1 cellular context compared by ENCODE assay signal in the genomic region with DNA sequence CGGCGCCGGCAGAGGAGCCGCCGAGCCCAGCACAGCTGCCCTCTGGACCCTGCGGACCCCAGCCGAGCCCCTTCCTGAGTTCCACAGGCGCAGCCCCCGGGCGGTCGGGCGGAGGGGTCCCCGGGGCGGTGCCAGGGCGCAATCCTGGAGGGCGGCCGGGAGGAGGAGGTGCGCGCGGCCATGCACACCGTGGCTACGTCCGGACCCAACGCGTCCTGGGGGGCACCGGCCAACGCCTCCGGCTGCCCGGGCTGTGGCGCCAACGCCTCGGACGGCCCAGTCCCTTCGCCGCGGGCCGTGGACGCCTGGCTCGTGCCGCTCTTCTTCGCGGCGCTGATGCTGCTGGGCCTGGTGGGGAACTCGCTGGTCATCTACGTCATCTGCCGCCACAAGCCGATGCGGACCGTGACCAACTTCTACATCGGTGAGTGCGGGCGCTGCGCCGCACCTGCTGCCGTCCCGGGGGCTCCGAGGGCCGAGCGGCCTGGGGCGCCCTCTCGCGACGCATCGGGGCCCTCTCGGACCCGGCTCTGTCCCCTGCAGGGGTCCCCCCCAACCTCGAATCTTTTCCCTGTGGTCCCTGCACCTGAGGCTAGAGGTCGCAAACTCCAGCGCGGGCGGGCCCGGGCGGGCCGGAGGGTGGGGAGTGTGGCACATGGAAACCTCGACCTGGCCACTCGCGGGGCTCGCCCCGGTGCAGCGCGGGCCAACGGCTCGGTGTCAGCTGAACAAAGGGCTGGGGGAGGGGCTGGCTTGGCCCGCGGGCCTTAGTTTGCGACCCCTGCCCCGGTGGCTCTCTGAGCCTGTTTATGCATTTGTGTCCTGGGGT.
TF ChIP-seq lines count a peak whose summit lies in the region.

A gene (plus strand): TSS at position 11 of the 829 bp plus-strand sequence. CDS start 170 bp downstream, at position 181.

TF ChIP-seq in HepG2, 621 proteins besides CTCF, POLR2A, EP300 and RAD21 (continued from another document and continues in another):
- TF ChIP-seq, protein P1, sequence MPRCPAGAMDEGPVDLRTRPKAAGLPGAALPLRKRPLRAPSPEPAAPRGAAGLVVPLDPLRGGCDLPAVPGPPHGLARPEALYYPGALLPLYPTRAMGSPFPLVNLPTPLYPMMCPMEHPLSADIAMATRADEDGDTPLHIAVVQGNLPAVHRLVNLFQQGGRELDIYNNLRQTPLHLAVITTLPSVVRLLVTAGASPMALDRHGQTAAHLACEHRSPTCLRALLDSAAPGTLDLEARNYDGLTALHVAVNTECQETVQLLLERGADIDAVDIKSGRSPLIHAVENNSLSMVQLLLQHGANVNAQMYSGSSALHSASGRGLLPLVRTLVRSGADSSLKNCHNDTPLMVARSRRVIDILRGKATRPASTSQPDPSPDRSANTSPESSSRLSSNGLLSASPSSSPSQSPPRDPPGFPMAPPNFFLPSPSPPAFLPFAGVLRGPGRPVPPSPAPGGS (CRISPR knock-in tag; IDR thresholded peaks at IDR 0.05) = no peak
- no peak for TF ChIP-seq ZNF737 (CRISPR knock-in tag; IDR thresholded peaks at IDR 0.05; ENCODE audit: borderline replicate concordance)
- 0 out of 2 replicates have a peak, but pooled peaks have one; percentile 31 for TF ChIP-seq ZNF598 (CRISPR knock-in tag; IDR thresholded peaks at IDR 0.05; ENCODE audit: borderline replicate concordance)
- peak; percentile 52 for TF ChIP-seq ZNF883 (CRISPR knock-in tag; IDR thresholded peaks at IDR 0.05; ENCODE audit: not compliant biosample characterization)
- TF ChIP-seq GFI1 (CRISPR knock-in tag; IDR thresholded peaks at IDR 0.05; ENCODE audit: borderline replicate concordance) = peak; percentile 63
- peak; percentile 36; the same call in 1 of the 2 replicates for TF ChIP-seq FOXK1 (CRISPR knock-in tag; IDR thresholded peaks at IDR 0.05; ENCODE audit: borderline replicate concordance, low read depth)
- TF ChIP-seq, protein P2, sequence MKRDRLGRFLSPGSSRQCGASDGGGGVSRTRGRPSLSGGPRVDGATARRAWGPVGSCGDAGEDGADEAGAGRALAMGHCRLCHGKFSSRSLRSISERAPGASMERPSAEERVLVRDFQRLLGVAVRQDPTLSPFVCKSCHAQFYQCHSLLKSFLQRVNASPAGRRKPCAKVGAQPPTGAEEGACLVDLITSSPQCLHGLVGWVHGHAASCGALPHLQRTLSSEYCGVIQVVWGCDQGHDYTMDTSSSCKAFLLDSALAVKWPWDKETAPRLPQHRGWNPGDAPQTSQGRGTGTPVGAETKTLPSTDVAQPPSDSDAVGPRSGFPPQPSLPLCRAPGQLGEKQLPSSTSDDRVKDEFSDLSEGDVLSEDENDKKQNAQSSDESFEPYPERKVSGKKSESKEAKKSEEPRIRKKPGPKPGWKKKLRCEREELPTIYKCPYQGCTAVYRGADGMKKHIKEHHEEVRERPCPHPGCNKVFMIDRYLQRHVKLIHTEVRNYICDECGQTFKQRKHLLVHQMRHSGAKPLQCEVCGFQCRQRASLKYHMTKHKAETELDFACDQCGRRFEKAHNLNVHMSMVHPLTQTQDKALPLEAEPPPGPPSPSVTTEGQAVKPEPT (CRISPR knock-in tag; IDR thresholded peaks at IDR 0.05; ENCODE audit: low read depth) = 0 out of 2 replicates have a peak, but pooled peaks have one; percentile 41
- peak; percentile 89; the same call in 1 of the 2 replicates for TF ChIP-seq ZNF430 (CRISPR knock-in tag; IDR thresholded peaks at IDR 0.05)
- TF ChIP-seq ZFP36 (IDR thresholded peaks at IDR 0.05; ENCODE audit: borderline replicate concordance, low read depth, low read length, partially characterized antibody) = peak; percentile 98
- TF ChIP-seq, protein P3, sequence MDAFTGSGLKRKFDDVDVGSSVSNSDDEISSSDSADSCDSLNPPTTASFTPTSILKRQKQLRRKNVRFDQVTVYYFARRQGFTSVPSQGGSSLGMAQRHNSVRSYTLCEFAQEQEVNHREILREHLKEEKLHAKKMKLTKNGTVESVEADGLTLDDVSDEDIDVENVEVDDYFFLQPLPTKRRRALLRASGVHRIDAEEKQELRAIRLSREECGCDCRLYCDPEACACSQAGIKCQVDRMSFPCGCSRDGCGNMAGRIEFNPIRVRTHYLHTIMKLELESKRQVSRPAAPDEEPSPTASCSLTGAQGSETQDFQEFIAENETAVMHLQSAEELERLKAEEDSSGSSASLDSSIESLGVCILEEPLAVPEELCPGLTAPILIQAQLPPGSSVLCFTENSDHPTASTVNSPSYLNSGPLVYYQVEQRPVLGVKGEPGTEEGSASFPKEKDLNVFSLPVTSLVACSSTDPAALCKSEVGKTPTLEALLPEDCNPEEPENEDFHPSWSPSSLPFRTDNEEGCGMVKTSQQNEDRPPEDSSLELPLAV (CRISPR knock-in tag; conservative IDR thresholded peaks at IDR 0.05; ENCODE audit: low read depth) = no peak
- TF ChIP-seq, protein P4, sequence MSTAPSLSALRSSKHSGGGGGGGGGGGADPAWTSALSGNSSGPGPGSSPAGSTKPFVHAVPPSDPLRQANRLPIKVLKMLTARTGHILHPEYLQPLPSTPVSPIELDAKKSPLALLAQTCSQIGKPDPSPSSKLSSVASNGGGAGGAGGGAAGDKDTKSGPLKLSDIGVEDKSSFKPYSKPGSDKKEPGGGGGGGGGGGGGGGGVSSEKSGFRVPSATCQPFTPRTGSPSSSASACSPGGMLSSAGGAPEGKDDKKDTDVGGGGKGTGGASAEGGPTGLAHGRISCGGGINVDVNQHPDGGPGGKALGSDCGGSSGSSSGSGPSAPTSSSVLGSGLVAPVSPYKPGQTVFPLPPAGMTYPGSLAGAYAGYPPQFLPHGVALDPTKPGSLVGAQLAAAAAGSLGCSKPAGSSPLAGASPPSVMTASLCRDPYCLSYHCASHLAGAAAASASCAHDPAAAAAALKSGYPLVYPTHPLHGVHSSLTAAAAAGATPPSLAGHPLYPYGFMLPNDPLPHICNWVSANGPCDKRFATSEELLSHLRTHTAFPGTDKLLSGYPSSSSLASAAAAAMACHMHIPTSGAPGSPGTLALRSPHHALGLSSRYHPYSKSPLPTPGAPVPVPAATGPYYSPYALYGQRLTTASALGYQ (CRISPR knock-in tag; IDR thresholded peaks at IDR 0.05) = no peak; the same call in 1 of the 2 replicates
- TF ChIP-seq, protein P5, sequence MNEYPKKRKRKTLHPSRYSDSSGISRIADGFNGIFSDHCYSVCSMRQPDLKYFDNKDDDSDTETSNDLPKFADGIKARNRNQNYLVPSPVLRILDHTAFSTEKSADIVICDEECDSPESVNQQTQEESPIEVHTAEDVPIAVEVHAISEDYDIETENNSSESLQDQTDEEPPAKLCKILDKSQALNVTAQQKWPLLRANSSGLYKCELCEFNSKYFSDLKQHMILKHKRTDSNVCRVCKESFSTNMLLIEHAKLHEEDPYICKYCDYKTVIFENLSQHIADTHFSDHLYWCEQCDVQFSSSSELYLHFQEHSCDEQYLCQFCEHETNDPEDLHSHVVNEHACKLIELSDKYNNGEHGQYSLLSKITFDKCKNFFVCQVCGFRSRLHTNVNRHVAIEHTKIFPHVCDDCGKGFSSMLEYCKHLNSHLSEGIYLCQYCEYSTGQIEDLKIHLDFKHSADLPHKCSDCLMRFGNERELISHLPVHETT (CRISPR knock-in tag; conservative IDR thresholded peaks at IDR 0.05) = peak; percentile 75
- TF ChIP-seq SP140L (CRISPR knock-in tag; IDR thresholded peaks at IDR 0.05; ENCODE audit: borderline replicate concordance) = no peak
- no peak for TF ChIP-seq ZBTB8A (CRISPR knock-in tag; IDR thresholded peaks at IDR 0.05; ENCODE audit: borderline replicate concordance, low read depth)
- peak; percentile 91 for TF ChIP-seq HOXA3 (CRISPR knock-in tag; IDR thresholded peaks at IDR 0.05)
- no peak for TF ChIP-seq HOXA9 (CRISPR knock-in tag; IDR thresholded peaks at IDR 0.05; ENCODE audit: borderline replicate concordance)
- TF ChIP-seq, protein P6, sequence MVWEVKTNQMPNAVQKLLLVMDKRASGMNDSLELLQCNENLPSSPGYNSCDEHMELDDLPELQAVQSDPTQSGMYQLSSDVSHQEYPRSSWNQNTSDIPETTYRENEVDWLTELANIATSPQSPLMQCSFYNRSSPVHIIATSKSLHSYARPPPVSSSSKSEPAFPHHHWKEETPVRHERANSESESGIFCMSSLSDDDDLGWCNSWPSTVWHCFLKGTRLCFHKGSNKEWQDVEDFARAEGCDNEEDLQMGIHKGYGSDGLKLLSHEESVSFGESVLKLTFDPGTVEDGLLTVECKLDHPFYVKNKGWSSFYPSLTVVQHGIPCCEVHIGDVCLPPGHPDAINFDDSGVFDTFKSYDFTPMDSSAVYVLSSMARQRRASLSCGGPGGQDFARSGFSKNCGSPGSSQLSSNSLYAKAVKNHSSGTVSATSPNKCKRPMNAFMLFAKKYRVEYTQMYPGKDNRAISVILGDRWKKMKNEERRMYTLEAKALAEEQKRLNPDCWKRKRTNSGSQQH (CRISPR knock-in tag; IDR thresholded peaks at IDR 0.05; ENCODE audit: low read depth) = no peak
- TF ChIP-seq ZNF569 (CRISPR knock-in tag; IDR thresholded peaks at IDR 0.05; ENCODE audit: borderline replicate concordance) = no peak
- TF ChIP-seq, protein P7, sequence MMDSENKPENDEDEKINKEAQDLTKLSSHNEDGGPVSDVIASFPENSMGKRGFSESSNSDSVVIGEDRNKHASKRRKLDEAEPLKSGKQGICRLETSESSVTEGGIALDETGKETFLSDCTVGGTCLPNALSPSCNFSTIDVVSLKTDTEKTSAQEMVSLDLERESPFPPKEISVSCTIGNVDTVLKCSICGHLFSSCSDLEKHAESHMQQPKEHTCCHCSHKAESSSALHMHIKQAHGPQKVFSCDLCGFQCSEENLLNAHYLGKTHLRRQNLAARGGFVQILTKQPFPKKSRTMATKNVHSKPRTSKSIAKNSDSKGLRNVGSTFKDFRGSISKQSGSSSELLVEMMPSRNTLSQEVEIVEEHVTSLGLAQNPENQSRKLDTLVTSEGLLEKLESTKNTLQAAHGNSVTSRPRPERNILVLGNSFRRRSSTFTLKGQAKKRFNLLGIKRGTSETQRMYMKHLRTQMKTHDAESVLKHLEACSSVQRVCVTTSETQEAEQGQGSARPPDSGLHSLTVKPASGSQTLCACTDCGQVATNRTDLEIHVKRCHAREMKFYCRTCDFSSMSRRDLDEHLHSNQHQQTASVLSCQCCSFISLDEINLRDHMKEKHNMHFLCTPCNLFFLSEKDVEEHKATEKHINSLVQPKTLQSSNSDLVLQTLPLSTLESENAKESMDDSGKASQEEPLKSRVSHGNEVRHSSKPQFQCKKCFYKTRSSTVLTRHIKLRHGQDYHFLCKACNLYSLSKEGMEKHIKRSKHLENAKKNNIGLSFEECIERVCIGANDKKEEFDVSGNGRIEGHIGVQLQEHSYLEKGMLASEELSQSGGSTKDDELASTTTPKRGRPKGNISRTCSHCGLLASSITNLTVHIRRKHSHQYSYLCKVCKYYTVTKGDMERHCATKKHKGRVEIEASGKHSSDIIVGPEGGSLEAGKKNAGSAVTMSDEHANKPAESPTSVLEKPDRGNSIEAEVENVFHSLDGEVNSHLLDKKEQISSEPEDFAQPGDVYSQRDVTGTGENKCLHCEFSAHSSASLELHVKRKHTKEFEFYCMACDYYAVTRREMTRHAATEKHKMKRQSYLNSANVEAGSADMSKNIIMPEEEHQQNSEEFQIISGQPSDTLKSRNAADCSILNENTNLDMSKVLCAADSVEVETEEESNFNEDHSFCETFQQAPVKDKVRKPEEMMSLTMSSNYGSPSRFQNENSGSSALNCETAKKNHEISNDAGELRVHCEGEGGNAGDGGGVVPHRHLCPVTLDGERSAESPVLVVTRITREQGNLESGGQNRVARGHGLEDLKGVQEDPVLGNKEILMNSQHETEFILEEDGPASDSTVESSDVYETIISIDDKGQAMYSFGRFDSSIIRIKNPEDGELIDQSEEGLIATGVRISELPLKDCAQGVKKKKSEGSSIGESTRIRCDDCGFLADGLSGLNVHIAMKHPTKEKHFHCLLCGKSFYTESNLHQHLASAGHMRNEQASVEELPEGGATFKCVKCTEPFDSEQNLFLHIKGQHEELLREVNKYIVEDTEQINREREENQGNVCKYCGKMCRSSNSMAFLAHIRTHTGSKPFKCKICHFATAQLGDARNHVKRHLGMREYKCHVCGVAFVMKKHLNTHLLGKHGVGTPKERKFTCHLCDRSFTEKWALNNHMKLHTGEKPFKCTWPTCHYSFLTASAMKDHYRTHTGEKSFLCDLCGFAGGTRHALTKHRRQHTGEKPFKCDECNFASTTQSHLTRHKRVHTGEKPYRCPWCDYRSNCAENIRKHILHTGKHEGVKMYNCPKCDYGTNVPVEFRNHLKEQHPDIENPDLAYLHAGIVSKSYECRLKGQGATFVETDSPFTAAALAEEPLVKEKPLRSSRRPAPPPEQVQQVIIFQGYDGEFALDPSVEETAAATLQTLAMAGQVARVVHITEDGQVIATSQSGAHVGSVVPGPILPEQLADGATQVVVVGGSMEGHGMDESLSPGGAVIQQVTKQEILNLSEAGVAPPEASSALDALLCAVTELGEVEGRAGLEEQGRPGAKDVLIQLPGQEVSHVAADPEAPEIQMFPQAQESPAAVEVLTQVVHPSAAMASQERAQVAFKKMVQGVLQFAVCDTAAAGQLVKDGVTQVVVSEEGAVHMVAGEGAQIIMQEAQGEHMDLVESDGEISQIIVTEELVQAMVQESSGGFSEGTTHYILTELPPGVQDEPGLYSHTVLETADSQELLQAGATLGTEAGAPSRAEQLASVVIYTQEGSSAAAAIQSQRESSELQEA (CRISPR knock-in tag; IDR thresholded peaks at IDR 0.05; ENCODE audit: not compliant biosample characterization) = no peak
- TF ChIP-seq, protein P8, sequence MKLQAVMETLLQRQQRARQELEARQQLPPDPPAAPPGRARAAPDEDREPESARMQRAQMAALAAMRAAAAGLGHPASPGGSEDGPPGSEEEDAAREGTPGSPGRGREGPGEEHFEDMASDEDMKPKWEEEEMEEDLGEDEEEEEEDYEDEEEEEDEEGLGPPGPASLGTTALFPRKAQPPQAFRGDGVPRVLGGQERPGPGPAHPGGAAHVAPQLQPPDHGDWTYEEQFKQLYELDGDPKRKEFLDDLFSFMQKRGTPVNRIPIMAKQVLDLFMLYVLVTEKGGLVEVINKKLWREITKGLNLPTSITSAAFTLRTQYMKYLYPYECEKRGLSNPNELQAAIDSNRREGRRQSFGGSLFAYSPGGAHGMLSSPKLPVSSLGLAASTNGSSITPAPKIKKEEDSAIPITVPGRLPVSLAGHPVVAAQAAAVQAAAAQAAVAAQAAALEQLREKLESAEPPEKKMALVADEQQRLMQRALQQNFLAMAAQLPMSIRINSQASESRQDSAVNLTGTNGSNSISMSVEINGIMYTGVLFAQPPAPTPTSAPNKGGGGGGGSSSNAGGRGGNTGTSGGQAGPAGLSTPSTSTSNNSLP (IDR thresholded peaks at IDR 0.05; ENCODE audit: low read depth, low read length) = no peak
- TF ChIP-seq SIN3B (IDR thresholded peaks at IDR 0.05; ENCODE audit: low read length) = no peak
- TF ChIP-seq FOSL1 (CRISPR knock-in tag; IDR thresholded peaks at IDR 0.05; ENCODE audit: borderline replicate concordance) = 0 out of 2 replicates have a peak, but pooled peaks have one; percentile 38
- TF ChIP-seq, protein P9, sequence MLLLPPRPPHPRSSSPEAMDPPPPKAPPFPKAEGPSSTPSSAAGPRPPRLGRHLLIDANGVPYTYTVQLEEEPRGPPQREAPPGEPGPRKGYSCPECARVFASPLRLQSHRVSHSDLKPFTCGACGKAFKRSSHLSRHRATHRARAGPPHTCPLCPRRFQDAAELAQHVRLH (CRISPR knock-in tag; IDR thresholded peaks at IDR 0.05; ENCODE audit: borderline replicate concordance, low read depth) = no peak; the same call in 1 of the 2 replicates
- TF ChIP-seq SOX13 (IDR thresholded peaks at IDR 0.05) = no peak
- peak in 1 of 2 experiments; percentile 36; a peak in 1 of 4 replicates for TF ChIP-seq SOX13 (CRISPR knock-in tag; conservative IDR thresholded peaks at IDR 0.05 in 1 of 2, IDR thresholded peaks at IDR 0.05 in 1 of 2)
- TF ChIP-seq ZNF510 (CRISPR knock-in tag; IDR thresholded peaks at IDR 0.05; ENCODE audit: low read depth) = no peak
- TF ChIP-seq CREM (IDR thresholded peaks at IDR 0.05) = no peak
- no peak for TF ChIP-seq CREM (CRISPR knock-in tag; IDR thresholded peaks at IDR 0.05)
